8 cellular contexts compared by ENCODE assay signal in genomic region chr20:38894091-38894847, GRCh38. TPM values are rescaled to one million over a fixed set of nuclear protein-coding genes. Genes with fewer than 3 reads are reported as not detected.
DNase-seq lines count a peak whose midpoint lies in the region; ATAC-seq and TF ChIP-seq lines count a peak whose summit lies in the region.

No MANE protein-coding gene starts in this region.

- no peaks in the 10 kb centered on the region for H3K9me3 Mint-ChIP-seq in Caco-2 (ENCODE audit: unreplicated experiment)

- H3K4me1 ChIP-seq in Caco-2 (peaks cover 3% of the 10 kb centered on the region; the same call in 1 of the 2 replicates), mucosa of descending colon (ENCODE audit: low read depth) (peaks cover 3% of the 10 kb centered on the region)

- no peaks in the 10 kb centered on the region; the same call in 1 of the 2 replicates for H3K27me3 ChIP-seq in Caco-2 (replicated peaks; ENCODE audit: control insufficient read depth, insufficient read depth, low read length)

- ATAC-seq in mucosa of descending colon, result peak; percentile 63
- no peak for ATAC-seq in GM21423 (IDR thresholded peaks at IDR 0.05; ENCODE audit: unreplicated experiment)
- no peak for ATAC-seq in GM18517 (IDR thresholded peaks at IDR 0.05; ENCODE audit: unreplicated experiment)

- TF ChIP-seq CTCF in Caco-2 (IDR thresholded peaks at IDR 0.05; ENCODE audit: insufficient read depth in 1 of 2, low read depth in 1 of 2, low read length in 1 of 2, severe bottlenecking in 1 of 2, unreplicated experiment in 1 of 2) (peak in 1 of 2 experiments; percentile 3), mucosa of descending colon (IDR thresholded peaks at IDR 0.05) (no peak)

- H3K27ac Mint-ChIP-seq in Caco-2 (ENCODE audit: unreplicated experiment), result no peak overlapping the region

- H3K9me3 ChIP-seq in Caco-2, result no peaks in the 10 kb centered on the region
- H3K9me3 ChIP-seq in mucosa of descending colon, result no peaks in the 10 kb centered on the region

- intact Hi-C loops in Caco-2 (cut with micrococcal nuclease; ENCODE audit: unreplicated experiment), result loop anchor here (1.0 to 2.0 kb wide), 4 partner anchors 19 to 248 kb away; partner anchors contain the start of gene DHX35
- intact Hi-C loops in mucosa of descending colon (cut with DNase I, micrococcal nuclease), result loop anchor here in 1 of 2 donors (10.0 kb wide), 1 partner anchor 249 kb away; no protein-coding TSS in a partner anchor

- CTCF ChIA-PET in Caco-2 (lab: Charles Lee), result interaction anchor here (0.6 to 2.3 kb wide), 8 partner anchors 11 to 244 kb away, joined by 3 to 7 read pairs (median 4); no protein-coding TSS in a partner anchor

- peaks cover 17% of the 10 kb centered on the region for H3K4me1 Mint-ChIP-seq in Caco-2 (ENCODE audit: low read depth, unreplicated experiment)

- H3K36me3 ChIP-seq in Caco-2 (ENCODE audit: control insufficient read depth, insufficient read depth, low read length) (no peaks in the 10 kb centered on the region), mucosa of descending colon (ENCODE audit: low read depth) (no peaks in the 10 kb centered on the region)

- TF ChIP-seq EP300 in Ishikawa (IDR thresholded peaks at IDR 0.05; ENCODE audit: borderline replicate concordance), result no peak

- H3K36me3 Mint-ChIP-seq in Caco-2 (ENCODE audit: insufficient read depth, unreplicated experiment), result no peaks in the 10 kb centered on the region

- peak overlapping the region; percentile 27 for H3K4me3 ChIP-seq in Caco-2 (ENCODE audit: low read depth, low read length)
- H3K4me3 ChIP-seq in mucosa of descending colon, result no peak overlapping the region

- peak overlapping the region; percentile 60 for H3K4me3 Mint-ChIP-seq in Caco-2 (ENCODE audit: unreplicated experiment)

- no peak for DNase-seq in Caco-2
- DNase-seq in anterior cingulate cortex (lab: John Stamatoyannopoulos, UW), result peak in 30 of 58 donors; percentile 45 to 86 (median 74)
- no peak for DNase-seq in mucosa of descending colon
- DNase-seq in DMS79 treated with DMSO at 0.1 percent for 48 hours (lab: John Stamatoyannopoulos, UW), result no peak
- no peak for DNase-seq in LoVo (ENCODE audit: low spot score)

- BruUV-seq in Caco-2 (replicated peaks; lab: Mats Ljungman, UMichigan), result no TSS peak

- peaks cover 6% of the 10 kb centered on the region for H3K27me3 Mint-ChIP-seq in Caco-2 (ENCODE audit: insufficient read depth, unreplicated experiment)

- POLR2A ChIA-PET in Caco-2 (lab: Charles Lee), result interaction anchor here (1.0 kb wide), 1 partner anchor 68 kb away, joined by 3 read pairs; the partner anchor contains the start of gene DHX35

- TF ChIP-seq RAD21 in Ishikawa (IDR thresholded peaks at IDR 0.05; ENCODE audit: low read depth), result no peak

TF ChIP-seq in Ishikawa, 13 proteins besides CTCF, POLR2A, EP300 and RAD21:
- TF ChIP-seq MAX (IDR thresholded peaks at IDR 0.05), result peak; percentile 15; the same call in 1 of the 2 replicates
- TF ChIP-seq EGR1 (IDR thresholded peaks at IDR 0.05), result peak; percentile 71
- no peak for TF ChIP-seq CREB1 (IDR thresholded peaks at IDR 0.05; ENCODE audit: low read depth)

RNA-seq across cellular contexts. Expression of gene FAM83D, which starts 31.9 kb away (rescaled TPM):
- 82.4 and 86.3 TPM in 2 replicates for total RNA-seq in Caco-2 (2022)
- 10 to 100 TPM in 2 of 3 donors, 1 to 10 TPM in 1; 3.4 to 13.9 (median 13.1) TPM for total RNA-seq in mucosa of descending colon

Comparison
In these comparisons a context has a peak if more than half of its experiments do, and no peak if none do; other contexts are left out.
1. DNase-seq: peak in anterior cingulate cortex (30 of 58); none in Caco-2 (0 of 2), mucosa of descending colon (0 of 3), DMS79 treated with DMSO at 0.1 percent for 48 hours (single experiment) and LoVo (single experiment).